8 cellular contexts compared by ENCODE assay signal in genomic region chr1:145885738-145886287, GRCh38. TPM values are rescaled to one million over a fixed set of nuclear protein-coding genes. Genes with fewer than 3 reads are reported as not detected.
A peak's percentile ranks its signal among the peaks of the same experiment; 100 is the strongest.
DNase-seq lines count a peak whose midpoint lies in the region; ATAC-seq and TF ChIP-seq lines count a peak whose summit lies in the region.

TSS of gene ANKRD35 (minus strand) at chr1:145885866. CDS start at chr1:145885758, 108 bp downstream.

- H3K9me3 Mint-ChIP-seq in activated T-helper 17 cell treated with anti-CD3 and anti-CD28 coated beads, Interleukin-2, amount 50 U/mL, for 72 hours, result no peaks in the 10 kb centered on the region
- no peaks in the 10 kb centered on the region for H3K9me3 Mint-ChIP-seq in natural killer cell treated with Interleukin-12 subunit alpha and Interleukin-12 subunit beta and Interleukin-15 and Interleukin-18, amount 100 ng/mL, for 72 hours
- no peaks in the 10 kb centered on the region for H3K9me3 Mint-ChIP-seq in stimulated activated memory B cell treated with anti-CD40 and anti-IgM and Interleukin-4, amounts not matched to agents 10 μg/mL and 1 μg/mL and 100 μg/mL, for 72 hours

- H3K9ac ChIP-seq in GM23248, result no peak within 1 kb of the TSS

- no peaks in the 10 kb centered on the region for H3K79me2 ChIP-seq in GM23248 (ENCODE audit: insufficient read depth)

- H4K20me1 ChIP-seq in GM23248 (ENCODE audit: insufficient read depth), result no peaks in the 10 kb centered on the region

- peaks cover 15% of the 10 kb centered on the region for H3K4me1 ChIP-seq in GM23248 (ENCODE audit: insufficient read depth)

- no peak within 1 kb of the TSS for H3K27ac Mint-ChIP-seq in activated T-helper 17 cell treated with anti-CD3 and anti-CD28 coated beads, Interleukin-2, amount 50 U/mL, for 72 hours
- H3K27ac Mint-ChIP-seq in natural killer cell treated with Interleukin-12 subunit alpha and Interleukin-12 subunit beta and Interleukin-15 and Interleukin-18, amount 100 ng/mL, for 72 hours, result no peak within 1 kb of the TSS
- no peak within 1 kb of the TSS for H3K27ac Mint-ChIP-seq in stimulated activated memory B cell treated with anti-CD40 and anti-IgM and Interleukin-4, amounts not matched to agents 10 μg/mL and 1 μg/mL and 100 μg/mL, for 72 hours

- H3K27me3 ChIP-seq in GM23248 (replicated peaks; ENCODE audit: insufficient read depth), result no peaks in the 10 kb centered on the region

- peak within 1 kb of the TSS; percentile 38 for H3K27ac ChIP-seq in GM23248

- no peaks in the 10 kb centered on the region for H3K9me3 ChIP-seq in GM23248 (ENCODE audit: low read depth)

- H3F3A ChIP-seq in GM23248 (ENCODE audit: insufficient read depth), result peaks cover 27% of the 10 kb centered on the region

- H3K4me3 ChIP-seq in GM23248, result peak within 1 kb of the TSS; percentile 80
- peak within 1 kb of the TSS; percentile 70 for H3K4me3 ChIP-seq in fibroblast of pulmonary artery (replicated peaks; ENCODE audit: low read depth, low read length)

- H3K27me3 Mint-ChIP-seq in activated T-helper 17 cell treated with anti-CD3 and anti-CD28 coated beads, Interleukin-2, amount 50 U/mL, for 72 hours, result peaks cover 21% of the 10 kb centered on the region
- H3K27me3 Mint-ChIP-seq in natural killer cell treated with Interleukin-12 subunit alpha and Interleukin-12 subunit beta and Interleukin-15 and Interleukin-18, amount 100 ng/mL, for 72 hours, result peaks cover 18 to 28% of the 10 kb centered on the region in 2 donors
- peaks cover 24% of the 10 kb centered on the region for H3K27me3 Mint-ChIP-seq in stimulated activated memory B cell treated with anti-CD40 and anti-IgM and Interleukin-4, amounts not matched to agents 10 μg/mL and 1 μg/mL and 100 μg/mL, for 72 hours

- TF ChIP-seq CTCF in fibroblast of pulmonary artery (IDR thresholded peaks at IDR 0.05; ENCODE audit: low read length, missing control alignments), result no peak

- peak within 1 kb of the TSS; percentile 91 for H2AFZ ChIP-seq in GM23248

- peaks cover 10% of the 10 kb centered on the region for H3K4me1 Mint-ChIP-seq in activated T-helper 17 cell treated with anti-CD3 and anti-CD28 coated beads, Interleukin-2, amount 50 U/mL, for 72 hours
- H3K4me1 Mint-ChIP-seq in natural killer cell treated with Interleukin-12 subunit alpha and Interleukin-12 subunit beta and Interleukin-15 and Interleukin-18, amount 100 ng/mL, for 72 hours (ENCODE audit: low read depth in 2 of 2), result peaks cover 13 to 16% of the 10 kb centered on the region in 2 donors
- H3K4me1 Mint-ChIP-seq in stimulated activated memory B cell treated with anti-CD40 and anti-IgM and Interleukin-4, amounts not matched to agents 10 μg/mL and 1 μg/mL and 100 μg/mL, for 72 hours, result peaks cover 15% of the 10 kb centered on the region

- 0 to 2% methylated on average over 13 to 36 of the region's 36 CpGs for WGBS in GM23248 (ENCODE audit: low coverage in 1 of 2, low lambda C conversion rate in 2 of 2, missing lambda C conversion rate in 2 of 2), 2 experiments

- no peaks in the 10 kb centered on the region for H3K36me3 Mint-ChIP-seq in activated T-helper 17 cell treated with anti-CD3 and anti-CD28 coated beads, Interleukin-2, amount 50 U/mL, for 72 hours (ENCODE audit: low read depth)
- H3K36me3 Mint-ChIP-seq in natural killer cell treated with Interleukin-12 subunit alpha and Interleukin-12 subunit beta and Interleukin-15 and Interleukin-18, amount 100 ng/mL, for 72 hours, result no peaks in the 10 kb centered on the region
- no peaks in the 10 kb centered on the region for H3K36me3 Mint-ChIP-seq in stimulated activated memory B cell treated with anti-CD40 and anti-IgM and Interleukin-4, amounts not matched to agents 10 μg/mL and 1 μg/mL and 100 μg/mL, for 72 hours

- peak within 1 kb of the TSS; percentile 76 for H3K4me3 Mint-ChIP-seq in activated T-helper 17 cell treated with anti-CD3 and anti-CD28 coated beads, Interleukin-2, amount 50 U/mL, for 72 hours
- H3K4me3 Mint-ChIP-seq in natural killer cell treated with Interleukin-12 subunit alpha and Interleukin-12 subunit beta and Interleukin-15 and Interleukin-18, amount 100 ng/mL, for 72 hours, result peak within 1 kb of the TSS; percentile 85
- H3K4me3 Mint-ChIP-seq in stimulated activated memory B cell treated with anti-CD40 and anti-IgM and Interleukin-4, amounts not matched to agents 10 μg/mL and 1 μg/mL and 100 μg/mL, for 72 hours, result peak within 1 kb of the TSS; percentile 83

- ATAC-seq in activated T-helper 17 cell treated with anti-CD3 and anti-CD28 coated beads, Interleukin-2, amount 50 U/mL, for 72 hours (replicated peaks), result peak; percentile 100
- peak; percentile 99 for ATAC-seq in natural killer cell treated with Interleukin-12 subunit alpha and Interleukin-12 subunit beta and Interleukin-15 and Interleukin-18, amount 100 ng/mL, for 72 hours
- ATAC-seq in stimulated activated memory B cell treated with anti-CD40 and anti-IgM and Interleukin-4, amounts not matched to agents 10 μg/mL and 1 μg/mL and 100 μg/mL, for 72 hours, result peak; percentile 99

- peak within 1 kb of the TSS; percentile 81 for H3K4me2 ChIP-seq in GM23248 (ENCODE audit: unreplicated experiment)

- DNase-seq in DMS53 treated with DMSO at 0.1 percent for 48 hours (lab: John Stamatoyannopoulos, UW; ENCODE audit: unreplicated experiment) (peak; percentile 52), GM23248 (peak; percentile 86), KG1 (lab: John Stamatoyannopoulos, UW) (peak; percentile 13), RKO (ENCODE audit: low spot score) (peak; percentile 79), fibroblast of pulmonary artery (ENCODE audit: low read depth) (peak; percentile 67)
- peak; percentile 90 for DNase-seq in natural killer cell treated with Interleukin-12 subunit alpha and Interleukin-12 subunit beta and Interleukin-15 and Interleukin-18, amount 100 ng/mL, for 72 hours (ENCODE audit: low spot score)

- H3K9me2 ChIP-seq in GM23248 (ENCODE audit: insufficient read depth), result no peaks in the 10 kb centered on the region

- in situ Hi-C loops in GM23248 (cut with MboI), result no loop called here

- no peaks in the 10 kb centered on the region for H3K36me3 ChIP-seq in GM23248 (ENCODE audit: low read depth)

RNA-seq across cellular contexts. Expression of gene ANKRD35, which starts in this region (rescaled TPM):
- 0.38 and 0.65 TPM in 2 replicates for total RNA-seq in GM23248 (2014; rRNA removed; shearing (Covaris generic))
- 3.4 and 3.5 TPM in 2 replicates for polyA plus RNA-seq in GM23248 (2016; fragmentation: Nextera tagmentation; extraction: Ambion mirVana)
- under 1 TPM; 0.29 to 0.56 TPM for total RNA-seq in activated T-helper 17 cell treated with anti-CD3 and anti-CD28 coated beads, Interleukin-2, amount 50 U/mL, for 72 hours
- under 1 TPM; 0.12 to 0.14 TPM for total RNA-seq in natural killer cell treated with Interleukin-12 subunit alpha and Interleukin-12 subunit beta and Interleukin-15 and Interleukin-18, amount 100 ng/mL, for 72 hours

Comparison
In these comparisons a context has a peak if more than half of its experiments do, and no peak if none do; other contexts are left out.
1. Peak in every context shown above with its lines: DNase-seq, ATAC-seq, H3K4me3 ChIP-seq and H3K27ac ChIP-seq.
2. Peak in ATAC-seq in activated T-helper 17 cell treated with anti-CD3 and anti-CD28 coated beads, Interleukin-2, amount 50 U/mL, for 72 hours; RNA of the gene not detected or under 1 TPM.
3. Peak in DNase-seq and ATAC-seq in natural killer cell treated with Interleukin-12 subunit alpha and Interleukin-12 subunit beta and Interleukin-15 and Interleukin-18, amount 100 ng/mL, for 72 hours; RNA of the gene not detected or under 1 TPM.
4. DNase-seq: peak in every context shown above with its lines; median percentile 90 in natural killer cell treated with Interleukin-12 subunit alpha and Interleukin-12 subunit beta and Interleukin-15 and Interleukin-18, amount 100 ng/mL, for 72 hours; 86 in GM23248; 79 in RKO; 67 in fibroblast of pulmonary artery; 52 in DMS53 treated with DMSO at 0.1 percent for 48 hours; 13 in KG1.